28 cellular contexts compared by ENCODE assay signal in the genomic region with DNA sequence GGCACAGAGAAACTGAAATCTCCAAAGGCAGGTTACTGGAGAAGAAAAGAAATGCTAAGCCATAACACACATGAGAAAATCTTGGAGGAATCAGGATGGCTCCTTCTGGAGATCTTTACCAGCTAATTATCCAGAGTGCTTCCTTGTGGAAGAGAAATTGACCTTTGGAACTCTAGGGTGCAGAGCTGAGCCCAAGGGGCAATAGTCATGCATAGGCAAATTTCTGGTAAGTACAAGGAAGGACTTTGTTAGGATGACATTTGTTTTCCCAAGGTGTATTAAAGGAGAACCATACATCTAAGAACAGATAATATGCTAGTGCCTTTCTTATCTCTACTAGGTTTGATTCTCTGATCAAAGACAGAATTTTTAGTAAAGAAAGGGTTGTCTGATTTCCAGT.
"Had no signal": no experiment of that assay in that cellular context is flagged by ENCODE, and none has a peak within 500 bp of the region (broad histone marks: within the 10 kb centered on the region; RNA-seq: fewer than 3 reads in every experiment).

No MANE protein-coding gene starts in this region.

- H3K36me3 ChIP-seq: stomach, suprapubic skin, thoracic aorta, thyroid gland, tibial artery, tibial nerve, transverse colon, upper lobe of left lung, upper lobe of right lung, uterus, vagina had no signal

- H3K4me3 ChIP-seq: stomach, suprapubic skin, testis, thoracic aorta, thyroid gland, tibial artery, tibial nerve, transverse colon, upper lobe of left lung, upper lobe of right lung, uterus, vagina had no signal

- H3K27ac ChIP-seq: stomach, suprapubic skin, testis, thoracic aorta, thyroid gland, tibial artery, tibial nerve, transverse colon, upper lobe of left lung, upper lobe of right lung, uterus, vagina had no signal

- H3K27ac Mint-ChIP-seq: stimulated activated effector memory CD8-positive, alpha-beta T cell treated with anti-CD3 and anti-CD28 coated beads, Interleukin-12 subunit alpha, Interleukin-12 subunit beta, amount 100 ng/mL, for 72 hours; stimulated activated memory B cell treated with anti-CD40 and anti-IgM and Interleukin-4, amounts not matched to agents 10 μg/mL and 1 μg/mL and 100 μg/mL, for 72 hours; stimulated activated naive B cell treated with anti-CD40 and anti-IgM and Interleukin-4, amounts not matched to agents 10 μg/mL and 1 μg/mL and 100 μg/mL, for 72 hours; stimulated activated naive CD8-positive, alpha-beta T cell treated with anti-CD3 and anti-CD28 coated beads, Interleukin-15, amount 100 ng/mL, for 72 hours; stimulated activated naive CD8-positive, alpha-beta T cell treated with anti-CD3 and anti-CD28 coated beads, Interleukin-15, Interleukin-2, amounts not matched to agents 100 ng/mL and 50 ng/mL, for 24 hours; type B pancreatic cell had no signal

- H3K27me3 ChIP-seq: testis, thyroid gland, tibial artery, tibial nerve, transverse colon, upper lobe of left lung, upper lobe of right lung, uterus, vagina had no signal

- H3K27me3 Mint-ChIP-seq: stimulated activated memory B cell treated with anti-CD40 and anti-IgM and Interleukin-4, amounts not matched to agents 10 μg/mL and 1 μg/mL and 100 μg/mL, for 72 hours; stimulated activated naive B cell treated with anti-CD40 and anti-IgM and Interleukin-4, amounts not matched to agents 10 μg/mL and 1 μg/mL and 100 μg/mL, for 72 hours; stimulated activated naive CD8-positive, alpha-beta T cell treated with anti-CD3 and anti-CD28 coated beads, Interleukin-15, amount 100 ng/mL, for 72 hours; stimulated activated naive CD8-positive, alpha-beta T cell treated with anti-CD3 and anti-CD28 coated beads, Interleukin-15, Interleukin-2, amounts not matched to agents 100 ng/mL and 50 ng/mL, for 24 hours had no signal

- H3K4me1 ChIP-seq: stomach, testis, thyroid gland, tibial artery, tibial nerve, transverse colon, upper lobe of left lung, upper lobe of right lung, uterus, vagina had no signal

- DNase-seq: stimulated activated CD4-positive, alpha-beta T cell treated with anti-CD3 and anti-CD28 coated beads, Interleukin-2, amount 100 ng/mL, for 48 hours; stimulated activated CD4-positive, alpha-beta T cell treated with anti-CD3 and anti-CD28 coated beads, Interleukin-4, amount 100 ng/mL, for 1 hour; stimulated activated CD4-positive, alpha-beta T cell treated with anti-CD3 and anti-CD28 coated beads, Interleukin-4, amount 100 ng/mL, for 24 hours; stimulated activated CD4-positive, alpha-beta T cell treated with anti-CD3 and anti-CD28 coated beads, Interleukin-4, amount 100 ng/mL, for 4 hours; stimulated activated CD8-positive, alpha-beta memory T cell treated with anti-CD3 and anti-CD28 coated beads, Interleukin-4, amount 100 ng/mL, for 48 hours; stimulated activated naive B cell treated with anti-CD40 and anti-IgM and Interleukin-4, amounts not matched to agents 10 μg/mL and 1 μg/mL and 100 μg/mL, for 72 hours; stimulated activated naive CD4-positive, alpha-beta T cell treated with Interleukin-2 at 50 U/mL for 16 hours; stimulated activated naive CD8-positive, alpha-beta T cell treated with anti-CD3 and anti-CD28 coated beads, Interleukin-15, amount 100 ng/mL, for 72 hours; stimulated activated naive CD8-positive, alpha-beta T cell treated with anti-CD3 and anti-CD28 coated beads, Interleukin-15, Interleukin-2, amounts not matched to agents 100 U/mL and 50 U/mL, for 24 hours; stomach; substantia nigra; testis; thyroid gland; tibial artery; transverse colon; trophoblast cell; upper lobe of left lung; upper lobe of right lung; uterus had no signal

- H3K9me3 Mint-ChIP-seq: stimulated activated memory B cell treated with anti-CD40 and anti-IgM and Interleukin-4, amounts not matched to agents 10 μg/mL and 1 μg/mL and 100 μg/mL, for 72 hours; stimulated activated naive CD8-positive, alpha-beta T cell treated with anti-CD3 and anti-CD28 coated beads, Interleukin-15, amount 100 ng/mL, for 72 hours; stimulated activated naive CD8-positive, alpha-beta T cell treated with anti-CD3 and anti-CD28 coated beads, Interleukin-15, Interleukin-2, amounts not matched to agents 100 ng/mL and 50 ng/mL, for 24 hours; type B pancreatic cell had no signal

- H3K4me1 Mint-ChIP-seq: stimulated activated effector memory CD8-positive, alpha-beta T cell treated with anti-CD3 and anti-CD28 coated beads, Interleukin-12 subunit alpha, Interleukin-12 subunit beta, amount 100 ng/mL, for 72 hours; stimulated activated naive B cell treated with anti-CD40 and anti-IgM and Interleukin-4, amounts not matched to agents 10 μg/mL and 1 μg/mL and 100 μg/mL, for 72 hours; stimulated activated naive CD8-positive, alpha-beta T cell treated with anti-CD3 and anti-CD28 coated beads, Interleukin-15, amount 100 ng/mL, for 72 hours had no signal

- H3K36me3 Mint-ChIP-seq: stimulated activated effector memory CD8-positive, alpha-beta T cell treated with anti-CD3 and anti-CD28 coated beads, Interleukin-12 subunit alpha, Interleukin-12 subunit beta, amount 100 ng/mL, for 72 hours; stimulated activated memory B cell treated with anti-CD40 and anti-IgM and Interleukin-4, amounts not matched to agents 10 μg/mL and 1 μg/mL and 100 μg/mL, for 72 hours; stimulated activated naive B cell treated with anti-CD40 and anti-IgM and Interleukin-4, amounts not matched to agents 10 μg/mL and 1 μg/mL and 100 μg/mL, for 72 hours; type B pancreatic cell had no signal

- H3K4me3 Mint-ChIP-seq: stimulated activated effector memory CD8-positive, alpha-beta T cell treated with anti-CD3 and anti-CD28 coated beads, Interleukin-12 subunit alpha, Interleukin-12 subunit beta, amount 100 ng/mL, for 72 hours; stimulated activated memory B cell treated with anti-CD40 and anti-IgM and Interleukin-4, amounts not matched to agents 10 μg/mL and 1 μg/mL and 100 μg/mL, for 72 hours; stimulated activated naive B cell treated with anti-CD40 and anti-IgM and Interleukin-4, amounts not matched to agents 10 μg/mL and 1 μg/mL and 100 μg/mL, for 72 hours; stimulated activated naive CD8-positive, alpha-beta T cell treated with anti-CD3 and anti-CD28 coated beads, Interleukin-15, amount 100 ng/mL, for 72 hours; stimulated activated naive CD8-positive, alpha-beta T cell treated with anti-CD3 and anti-CD28 coated beads, Interleukin-15, Interleukin-2, amounts not matched to agents 100 ng/mL and 50 ng/mL, for 24 hours; type B pancreatic cell had no signal

- H3K9me3 ChIP-seq: stomach, suprapubic skin, testis, thoracic aorta, thyroid gland, tibial artery, tibial nerve, transverse colon, upper lobe of left lung, upper lobe of right lung, uterus, vagina had no signal

- FAIRE-seq: urothelium cell line had no signal

- ATAC-seq: stimulated activated effector memory CD8-positive, alpha-beta T cell treated with anti-CD3 and anti-CD28 coated beads, Interleukin-12 subunit alpha, Interleukin-12 subunit beta, amount 100 ng/mL, for 72 hours; stimulated activated memory B cell treated with anti-CD40 and anti-IgM and Interleukin-4, amounts not matched to agents 10 μg/mL and 1 μg/mL and 100 μg/mL, for 72 hours; stimulated activated naive B cell treated with anti-CD40 and anti-IgM and Interleukin-4, amounts not matched to agents 10 μg/mL and 1 μg/mL and 100 μg/mL, for 72 hours; stimulated activated naive CD8-positive, alpha-beta T cell treated with anti-CD3 and anti-CD28 coated beads, Interleukin-15, amount 100 ng/mL, for 72 hours; stimulated activated naive CD8-positive, alpha-beta T cell treated with anti-CD3 and anti-CD28 coated beads, Interleukin-15, Interleukin-2, amounts not matched to agents 100 U/mL and 50 U/mL, for 24 hours; upper lobe of right lung had no signal
